8 cellular contexts compared by ENCODE assay signal in the genomic region with DNA sequence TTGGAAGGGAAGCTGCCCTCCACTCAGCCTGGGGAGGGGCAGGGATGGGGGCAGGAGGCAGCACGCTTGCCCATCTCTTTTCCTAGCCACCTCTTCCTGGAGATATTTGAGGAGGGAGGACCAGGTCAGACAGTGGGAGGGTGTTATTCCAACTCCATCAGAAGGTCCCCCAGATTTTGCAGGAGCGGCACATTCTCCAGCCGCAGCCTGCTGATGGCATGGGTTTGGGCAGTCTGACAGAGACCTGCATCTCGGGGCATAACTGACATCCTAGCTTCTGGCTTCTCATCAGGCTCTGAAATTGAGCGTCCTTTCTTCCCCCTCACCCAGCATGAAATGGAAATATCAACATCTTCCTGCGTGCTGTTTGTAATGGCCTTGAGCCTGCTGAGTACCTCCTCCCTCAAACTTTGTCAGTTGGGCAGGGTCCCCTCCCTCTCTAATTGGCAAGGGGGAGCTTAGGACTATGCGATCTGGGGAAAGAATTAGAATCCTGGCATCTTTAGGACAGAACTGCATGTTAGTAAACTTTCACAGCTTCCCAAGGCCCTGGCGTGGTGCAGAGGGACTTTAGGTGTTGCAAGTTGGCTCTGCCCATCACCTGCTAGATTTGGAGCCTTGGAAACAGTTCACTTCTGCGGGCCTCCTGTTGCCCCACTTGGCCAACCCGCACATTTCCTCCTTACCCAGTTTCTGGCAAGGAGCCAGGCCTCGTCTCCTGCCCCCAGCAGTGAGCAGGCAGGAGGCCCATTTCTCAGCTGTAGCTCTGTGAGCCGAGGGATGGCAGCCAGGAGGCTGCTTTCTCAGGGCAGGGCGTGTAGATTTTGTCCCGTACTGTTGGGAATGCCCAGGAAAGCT. TPM values are rescaled to one million over a fixed set of nuclear protein-coding genes. Genes with fewer than 3 reads are reported as not detected.
DNase-seq lines count a peak whose midpoint lies in the region; ATAC-seq, FAIRE-seq and TF ChIP-seq lines count a peak whose summit lies in the region.

No MANE protein-coding gene starts in this region.

- H4K5ac ChIP-seq in mesendoderm (ENCODE audit: low read length), result no peak overlapping the region

- H3K36me3 ChIP-seq in BLaER1, result no peaks in the 10 kb centered on the region
- no peaks in the 10 kb centered on the region for H3K36me3 ChIP-seq in K562 (ENCODE audit: control insufficient read depth, insufficient read depth, low read length)
- H3K36me3 ChIP-seq in mesendoderm (ENCODE audit: control insufficient read depth, insufficient read depth, low read length), result no peaks in the 10 kb centered on the region
- H3K36me3 ChIP-seq in right atrium auricular region, result no peaks in the 10 kb centered on the region

- no peak for TF ChIP-seq RAD21 in K562 (CRISPR knock-in tag; conservative IDR thresholded peaks at IDR 0.05 in 1 of 2, IDR thresholded peaks at IDR 0.05 in 1 of 2)

- H3K18ac ChIP-seq in mesendoderm (ENCODE audit: low read length), result peak overlapping the region; percentile 95

- H3K27me3 ChIP-seq in BLaER1 (no peaks in the 10 kb centered on the region), K562 (ENCODE audit: control insufficient read depth in 2 of 2, insufficient read depth in 2 of 2, low read length in 2 of 2) (peaks cover 2 to 20% of the 10 kb centered on the region in 2 experiments; a peak in 3 of 5 replicates), mesendoderm (ENCODE audit: insufficient read depth, low read length, poor library complexity) (no peaks in the 10 kb centered on the region), right atrium auricular region (no peaks in the 10 kb centered on the region)

- H3K9ac ChIP-seq in BLaER1, result peak overlapping the region; percentile 89
- no peak overlapping the region for H3K9ac ChIP-seq in K562 (ENCODE audit: insufficient read depth in 1 of 2, low read depth in 2 of 2, low read length in 2 of 2)
- H3K9ac ChIP-seq in mesendoderm (ENCODE audit: low read length), result peak overlapping the region; percentile 85

- no peak overlapping the region for H2AFZ ChIP-seq in K562 (ENCODE audit: low read depth, low read length)

- intact Hi-C loops in K562 (cut with micrococcal nuclease), result no loop called here

- ATAC-seq in K562 (no peak), GM21423 (IDR thresholded peaks at IDR 0.05; ENCODE audit: unreplicated experiment) (no peak)

- no peak overlapping the region for H4K8ac ChIP-seq in mesendoderm (ENCODE audit: low read depth, low read length)

- no peaks in the 10 kb centered on the region for H3K9me1 ChIP-seq in K562 (ENCODE audit: control insufficient read depth, insufficient read depth, low read length)

- H2BK5ac ChIP-seq in mesendoderm (ENCODE audit: low read length), result peak overlapping the region; percentile 40

- POLR2A ChIA-PET in K562 (lab: Yijun Ruan, JAX), result interaction anchor here (0.6 kb wide), 1 partner anchor 45 kb away, joined by 3 read pairs; no protein-coding TSS in a partner anchor

- H3K79me1 ChIP-seq in mesendoderm (ENCODE audit: low read length), result peaks cover 12% of the 10 kb centered on the region

- H3K23ac ChIP-seq in mesendoderm (ENCODE audit: low read length), result peak overlapping the region; percentile 17

- no peak overlapping the region for H3K4ac ChIP-seq in mesendoderm (ENCODE audit: low read depth, low read length)

- H2AK5ac ChIP-seq in mesendoderm (ENCODE audit: low read length), result no peak overlapping the region

- peak overlapping the region; percentile 86 for H3K56ac ChIP-seq in mesendoderm (ENCODE audit: low read length)

- no peak for TF ChIP-seq EP300 in K562 (IDR thresholded peaks at IDR 0.05; ENCODE audit: low read length)

- no peak for FAIRE-seq in K562 (lab: Jason Lieb, UNC)

- TF ChIP-seq CTCF in K562 (IDR thresholded peaks at IDR 0.05 in 2 of 3, conservative IDR thresholded peaks at IDR 0.05 in 1 of 3; ENCODE audit: insufficient read depth in 2 of 3, low read depth in 1 of 3, low read length in 3 of 3) (no peak), right atrium auricular region (IDR thresholded peaks at IDR 0.05) (no peak)

- H3K27ac ChIP-seq in BLaER1, result peak overlapping the region; percentile 70
- H3K27ac ChIP-seq in K562 (ENCODE audit: extremely low read depth, low read depth, low read length), result no peak overlapping the region
- H3K27ac ChIP-seq in mesendoderm (ENCODE audit: low read depth, low read length), result peak overlapping the region; percentile 93
- H3K27ac ChIP-seq in substantia nigra (ENCODE audit: low read depth, low read length, poor library complexity, severe bottlenecking), result peak overlapping the region; percentile 31
- no peak overlapping the region for H3K27ac ChIP-seq in right atrium auricular region

- BruUV-seq in K562 (replicated peaks; lab: Mats Ljungman, UMichigan), result no TSS peak

- peak overlapping the region; percentile 93 for H3K4me3 ChIP-seq in BLaER1
- H3K4me3 ChIP-seq in K562, result no peak overlapping the region
- H3K4me3 ChIP-seq in mesendoderm (ENCODE audit: low read length), result no peak overlapping the region
- no peak overlapping the region for H3K4me3 ChIP-seq in right atrium auricular region

- H3K4me1 ChIP-seq in BLaER1 (peaks cover 87% of the 10 kb centered on the region), K562 (replicated peaks in 1 of 2; ENCODE audit: control insufficient read depth in 2 of 2, insufficient read depth in 2 of 2, low read length in 2 of 2) (peaks cover 0 to 50% of the 10 kb centered on the region in 2 experiments; a peak in 3 of 5 replicates), mesendoderm (ENCODE audit: control insufficient read depth, low read depth, low read length) (peaks cover 40% of the 10 kb centered on the region), right atrium auricular region (peaks cover 0 to 50% of the 10 kb centered on the region in 2 donors)

- H3K79me2 ChIP-seq in K562 (ENCODE audit: control insufficient read depth, insufficient read depth, low read length) (peaks cover 4% of the 10 kb centered on the region; the same call in 1 of the 3 replicates), mesendoderm (ENCODE audit: control insufficient read depth, insufficient read depth, low read length) (peaks cover 68% of the 10 kb centered on the region)

- H3K9me3 ChIP-seq in BLaER1, result no peaks in the 10 kb centered on the region
- no peaks in the 10 kb centered on the region for H3K9me3 ChIP-seq in K562 (replicated peaks; ENCODE audit: control insufficient read depth, insufficient read depth, low read depth, low read length)
- H3K9me3 ChIP-seq in right atrium auricular region, result no peaks in the 10 kb centered on the region

- H4K20me1 ChIP-seq in BLaER1, result peaks cover 59% of the 10 kb centered on the region
- peaks cover 5% of the 10 kb centered on the region for H4K20me1 ChIP-seq in K562 (replicated peaks; ENCODE audit: control insufficient read depth, insufficient read depth, low read length)

- H3K4me2 ChIP-seq in BLaER1 (peak overlapping the region; percentile 92), K562 (ENCODE audit: insufficient read depth, low read length) (no peak overlapping the region), mesendoderm (ENCODE audit: low read length) (peak overlapping the region; percentile 48)

- WGBS in K562 (ENCODE audit: insufficient coverage, low coverage, missing lambda C conversion rate), result 65% methylated on average over 10 of the region's 14 CpGs
- WGBS in mesendoderm (ENCODE audit: extremely low coverage, insufficient coverage, low lambda C conversion rate), result no CpG with 5 or more reads among the region's 14 CpGs

- no peak overlapping the region for H2BK15ac ChIP-seq in mesendoderm (replicated peaks; ENCODE audit: low read depth)

- H2BK120ac ChIP-seq in mesendoderm (ENCODE audit: low read depth, low read length), result no peak overlapping the region

- CTCF ChIA-PET in K562 (lab: Yijun Ruan, JAX; ENCODE audit: low intra/inter-chr PET ratio), result no interaction called here

- no peak for TF ChIP-seq POLR2A in K562 (conservative IDR thresholded peaks at IDR 0.05)

- in situ Hi-C loops in K562 (cut with MboI), result no loop called here

- DNase-seq in HUDEP-2 (lab: John Stamatoyannopoulos, UW; ENCODE audit: unreplicated experiment in 76 of 76) (peak in 48 of 76 experiments; percentile 1 to 66 (median 18)), SKM-1 treated with dmso at 0.1 percent for 144 hours (lab: John Stamatoyannopoulos, UW; ENCODE audit: unreplicated experiment) (peak; percentile 65), K562 (ENCODE audit: extremely low read depth in 1 of 4, low spot score in 3 of 4) (no peak), mesendoderm (no peak), substantia nigra (lab: John Stamatoyannopoulos, UW) (peak in 37 of 49 donors; percentile 26 to 89 (median 63)), right atrium auricular region (ENCODE audit: low spot score) (no peak)

RNA-seq across cellular contexts. Expression of a gene that starts 2.2 kb away (rescaled TPM):
- total RNA-seq in K562 (2011; cell fraction: chromatin; rRNA removed; ENCODE audit: low replicate concordance), result 15.7 and 63.4 TPM in 2 replicates
- total RNA-seq in K562 (2011; cell fraction: nucleolus; rRNA removed), result 70.9 and 81.4 TPM in 2 replicates
- total RNA-seq in K562 (2011; cell fraction: nucleoplasm; rRNA removed), result 54.6 and 63.5 TPM in 2 replicates
- 21.5 and 30.9 TPM in 2 replicates for total RNA-seq in K562 (2014; rRNA removed)
- 14.3 and 15.4 TPM in 2 replicates for total RNA-seq in K562 (2014; rRNA removed; fragmentation: Illumina TruSeq; extraction: Trizol)
- total RNA-seq in K562 (2015; rRNA removed; fragmentation: Illumina TruSeq; extraction: Trizol), result 19.7 and 20.8 TPM in 2 replicates
- 24.1 and 26.0 TPM in 2 replicates for total RNA-seq in K562 (2021)
- polyA plus RNA-seq in K562 (2011; rRNA removed), result 58.8 and 64.7 TPM in 2 replicates
- 72.2 and 89.1 TPM in 2 replicates for polyA plus RNA-seq in K562 (2011; cell fraction: cytosol; rRNA removed)
- polyA plus RNA-seq in K562 (2011; cell fraction: nucleus; rRNA removed), result 23.0 and 26.2 TPM in 2 replicates
- 40.7 and 50.5 TPM in 2 replicates for polyA plus RNA-seq in K562 (2012)
- polyA plus RNA-seq in K562 (2014; fragmentation: Illumina TruSeq; extraction: Trizol), result 37.5 and 38.3 TPM in 2 replicates
- polyA plus RNA-seq in K562 (2014; fragmentation: Nextera tagmentation; extraction: Ambion mirVana), result 1 to 10 TPM in 1 of 2 experiments, under 1 TPM in 1; 0.49 to 1.4 TPM
- 27.1 and 37.1 TPM in 2 replicates for polyA plus RNA-seq in K562 (2014; rRNA removed)
- 42.9 and 62.5 TPM in 2 replicates for polyA minus RNA-seq in K562 (2011; rRNA and poly(A)+ RNA removed)
- polyA minus RNA-seq in K562 (2011; cell fraction: cytosol; rRNA and poly(A)+ RNA removed), result 29.0 and 39.4 TPM in 2 replicates
- 3.5 and 4.2 TPM in 2 replicates for polyA minus RNA-seq in K562 (2011; cell fraction: nucleus; rRNA and poly(A)+ RNA removed)
- 368 TPM for polyA plus RNA-seq in mesendoderm (2013, experiment 1 of 2)
- 373 TPM for polyA plus RNA-seq in mesendoderm (2013, experiment 2 of 2)
- 10 to 100 TPM; 35.8 to 38.3 TPM for total RNA-seq in right atrium auricular region

RNA-seq across cellular contexts. Expression of a gene that starts 58.1 kb away (rescaled TPM):
- 1.3 and 2.8 TPM in 2 replicates for total RNA-seq in K562 (2011; cell fraction: chromatin; rRNA removed; ENCODE audit: low replicate concordance)
- total RNA-seq in K562 (2011; cell fraction: nucleolus; rRNA removed), result 2.0 and 2.2 TPM in 2 replicates
- 1.5 and 2.7 TPM in 2 replicates for total RNA-seq in K562 (2011; cell fraction: nucleoplasm; rRNA removed)
- total RNA-seq in K562 (2014; rRNA removed) (0.08 and 0.18 TPM in 2 replicates), K562 (2014; rRNA removed; fragmentation: Illumina TruSeq; extraction: Trizol) (0.11 and 0.16 TPM in 2 replicates), K562 (2015; rRNA removed; fragmentation: Illumina TruSeq; extraction: Trizol) (0.34 and 0.36 TPM in 2 replicates), K562 (2021) (0.07 and 0.18 TPM in 2 replicates), right atrium auricular region (not detected)
- polyA plus RNA-seq in K562 (2011; rRNA removed) (0.32 and 0.49 TPM in 2 replicates), K562 (2014; fragmentation: Illumina TruSeq; extraction: Trizol) (0.16 and 0.19 TPM in 2 replicates), K562 (2014; fragmentation: Nextera tagmentation; extraction: Ambion mirVana) (under 1 TPM; 0.27 to 0.34 TPM), K562 (2014; rRNA removed) (0.36 and 0.73 TPM in 2 replicates)
- 0.34 and 0.49 TPM in 2 replicates for polyA plus RNA-seq in K562 (2011; cell fraction: cytosol; rRNA removed)
- 0.95 and 1.7 TPM in 2 replicates for polyA plus RNA-seq in K562 (2011; cell fraction: nucleus; rRNA removed)
- 1.2 and 1.4 TPM in 2 replicates for polyA plus RNA-seq in K562 (2012)
- 0.45 and 0.46 TPM in 2 replicates for polyA minus RNA-seq in K562 (2011; rRNA and poly(A)+ RNA removed)
- not detected in 2 replicates for polyA minus RNA-seq in K562 (2011; cell fraction: cytosol; rRNA and poly(A)+ RNA removed)
- polyA minus RNA-seq in K562 (2011; cell fraction: nucleus; rRNA and poly(A)+ RNA removed), result 1.00 and 1.1 TPM in 2 replicates
- polyA plus RNA-seq in mesendoderm (2013, experiment 1 of 2), result 0.41 TPM
- polyA plus RNA-seq in mesendoderm (2013, experiment 2 of 2), result 0.41 TPM

Comparison
In these comparisons a context has a peak if more than half of its experiments do, and no peak if none do; other contexts are left out.
1. H3K27ac ChIP-seq: peak in BLaER1 (single experiment), mesendoderm (single experiment) and substantia nigra (single experiment); none in K562 (single experiment) and right atrium auricular region (0 of 2).
2. H3K9ac ChIP-seq: peak in BLaER1 (single experiment) and mesendoderm (single experiment); none in K562 (0 of 2).
3. DNase-seq: peak in HUDEP-2 (48 of 76), SKM-1 treated with dmso at 0.1 percent for 144 hours (single experiment) and substantia nigra (37 of 49); none in K562 (0 of 4), mesendoderm (single experiment) and right atrium auricular region (single experiment).